8 cellular contexts compared by ENCODE assay signal in the genomic region with DNA sequence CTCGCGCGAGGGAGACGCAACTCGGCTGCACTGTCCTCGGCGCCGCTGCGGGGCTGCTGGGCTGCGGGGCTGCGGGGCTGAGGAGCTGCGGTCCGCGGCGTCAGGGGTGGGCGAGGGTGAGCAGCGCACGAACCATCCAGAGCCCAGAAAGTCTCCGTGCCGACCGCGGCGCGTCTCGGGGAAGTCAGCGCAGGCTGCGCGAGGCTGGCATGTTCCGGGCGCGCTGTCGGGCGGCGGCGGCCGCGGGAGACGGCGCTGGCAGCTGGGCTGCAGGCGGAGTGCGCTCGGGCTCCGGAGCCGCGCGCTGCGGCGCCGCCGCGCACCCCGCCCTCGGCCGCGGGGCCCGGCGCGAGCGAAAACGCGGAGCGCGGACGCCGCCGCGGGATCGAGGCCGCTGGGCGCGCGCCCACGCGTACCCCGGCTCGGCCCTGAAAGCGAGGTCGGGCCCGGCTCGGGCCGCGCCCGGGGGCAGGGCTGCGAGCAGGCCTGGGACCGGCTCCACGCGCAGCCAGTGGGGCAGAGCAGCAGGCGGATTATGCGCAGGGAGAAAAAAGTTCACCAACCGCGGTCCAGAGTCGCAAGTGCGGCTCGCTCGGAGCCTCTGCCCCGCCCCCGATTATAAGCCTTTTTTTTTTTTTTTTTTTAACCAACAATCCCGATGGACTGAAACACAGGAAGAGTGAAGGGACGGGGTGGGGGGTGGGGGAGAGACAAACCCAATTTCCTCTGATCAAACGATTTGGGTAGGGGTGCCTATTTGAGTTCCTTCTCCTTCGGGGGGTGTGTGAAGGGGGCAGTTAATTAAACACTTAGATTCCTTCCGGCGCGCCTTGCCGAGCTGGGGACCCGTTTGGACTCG. TPM values are rescaled to one million over a fixed set of nuclear protein-coding genes. Genes with fewer than 3 reads are reported as not detected.
A peak's percentile ranks its signal among the peaks of the same experiment; 100 is the strongest.
DNase-seq lines count a peak whose midpoint lies in the region; ATAC-seq and TF ChIP-seq lines count a peak whose summit lies in the region.

A gene (minus strand): TSS at position 282 of the 859 bp plus-strand sequence. CDS start 117,230 bp downstream, outside the sequence.

- H3K79me2 ChIP-seq in OCI-LY3 (ENCODE audit: low read length), result no peaks in the 10 kb centered on the region

- peaks cover 51% of the 10 kb centered on the region for H3K27me3 ChIP-seq in OCI-LY3 (ENCODE audit: low read depth, low read length)
- H3K27me3 ChIP-seq in brain microvascular endothelial cell (replicated peaks), result peaks cover 4% of the 10 kb centered on the region
- peaks cover 0 to 4% (median 0%) of the 10 kb centered on the region in 3 donors for H3K27me3 ChIP-seq in skeletal muscle tissue (ENCODE audit: control insufficient read depth in 3 of 3, insufficient read depth in 3 of 3, low read length in 3 of 3)

- H3K27ac ChIP-seq in OCI-LY3 (ENCODE audit: low read length) (no peak within 1 kb of the TSS), brain microvascular endothelial cell (no peak within 1 kb of the TSS), skeletal muscle tissue (ENCODE audit: low read depth, low read length) (peak within 1 kb of the TSS; percentile 69)

- peak; percentile 36 for DNase-seq in AG10803 (ENCODE audit: low read depth)
- peak; percentile 22 for DNase-seq in brain microvascular endothelial cell
- peak; percentile 68 for DNase-seq in iPS-NIHi7 (ENCODE audit: extremely low spot score)
- DNase-seq in midbrain (lab: John Stamatoyannopoulos, UW), result no peak

- no peak for TF ChIP-seq CTCF in AG10803 (conservative IDR thresholded peaks at IDR 0.05; ENCODE audit: low read length)
- no peak for TF ChIP-seq CTCF in OCI-LY3 (IDR thresholded peaks at IDR 0.05; ENCODE audit: low read depth, low read length)
- TF ChIP-seq CTCF in brain microvascular endothelial cell (IDR thresholded peaks at IDR 0.05; ENCODE audit: low read depth, low read length, missing control alignments), result no peak

- peak within 1 kb of the TSS; percentile 99 for H3K4me2 ChIP-seq in OCI-LY3 (ENCODE audit: low read length)

- peak within 1 kb of the TSS; percentile 94 for H2AFZ ChIP-seq in OCI-LY3 (ENCODE audit: low read depth, low read length)

- in situ Hi-C loops in brain microvascular endothelial cell (cut with HindIII; ENCODE audit: low pct_ligation_motif_present, low sequenced_read_pairs), result no loop called here

- H3K4me3 ChIP-seq in AG10803 (ENCODE audit: low read length) (peak within 1 kb of the TSS; percentile 58), OCI-LY3 (ENCODE audit: low read length) (peak within 1 kb of the TSS; percentile 78), brain microvascular endothelial cell (ENCODE audit: low read depth, low read length) (peak within 1 kb of the TSS; percentile 85), skeletal muscle tissue (ENCODE audit: low read length in 3 of 3) (peak within 1 kb of the TSS; percentile 75 to 94 (median 84))

- H3K36me3 ChIP-seq in OCI-LY3 (replicated peaks; ENCODE audit: low read depth, low read length) (no peaks in the 10 kb centered on the region), brain microvascular endothelial cell (replicated peaks) (no peaks in the 10 kb centered on the region), skeletal muscle tissue (ENCODE audit: control insufficient read depth in 3 of 3, insufficient read depth in 3 of 3, low read length in 3 of 3) (no peaks in the 10 kb centered on the region)

- H3K4me1 ChIP-seq in OCI-LY3 (ENCODE audit: low read length), result peaks cover 6% of the 10 kb centered on the region; the same call in 1 of the 2 replicates
- H3K4me1 ChIP-seq in skeletal muscle tissue (ENCODE audit: control insufficient read depth in 3 of 3, insufficient read depth in 3 of 3, low read length in 3 of 3), result peaks cover 11 to 36% (median 23%) of the 10 kb centered on the region in 3 donors

- no peaks in the 10 kb centered on the region for H3K9me3 ChIP-seq in OCI-LY3 (ENCODE audit: insufficient read depth, low read length)
- no peaks in the 10 kb centered on the region for H3K9me3 ChIP-seq in skeletal muscle tissue (ENCODE audit: control insufficient read depth in 3 of 3, low read length in 3 of 3)

- H3K9ac ChIP-seq in OCI-LY3 (ENCODE audit: low read length) (peak within 1 kb of the TSS; percentile 77), skeletal muscle tissue (ENCODE audit: low read depth in 1 of 3, low read length in 3 of 3) (peak within 1 kb of the TSS; percentile 81 to 88 (median 85))

- H4K20me1 ChIP-seq in OCI-LY3 (ENCODE audit: insufficient read depth, low read length), result no peaks in the 10 kb centered on the region

- ATAC-seq in GM18867 (IDR thresholded peaks at IDR 0.05; ENCODE audit: unreplicated experiment) (peak; percentile 80), HG03039 (IDR thresholded peaks at IDR 0.05; ENCODE audit: unreplicated experiment) (peak; percentile 75)

RNA-seq across cellular contexts. Expression of the gene that starts here (rescaled TPM):
- total RNA-seq in skeletal muscle tissue, result 27.1 TPM
